Comparison of ENCODE assay signal across 19 cellular contexts in the genomic region with DNA sequence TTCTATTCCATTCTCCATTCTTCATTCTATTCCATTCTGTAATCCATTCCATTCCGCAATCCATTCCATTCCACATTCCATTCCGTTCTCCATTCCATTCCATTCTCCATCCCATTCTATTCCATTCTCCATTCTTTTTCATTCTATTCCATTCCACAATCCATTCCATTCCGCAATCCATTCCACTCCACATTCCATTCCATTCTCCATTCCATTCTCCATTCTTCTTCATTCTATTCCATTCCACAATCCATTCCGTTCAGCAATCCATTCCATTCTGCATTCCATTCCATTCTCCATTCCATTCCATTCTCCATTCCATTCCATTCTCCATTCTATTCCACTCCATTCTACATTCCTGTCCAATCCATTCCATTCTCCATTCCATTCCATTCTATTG.
DNase-seq lines count a peak whose midpoint lies in the region; FAIRE-seq and TF ChIP-seq lines count a peak whose summit lies in the region.
"Had no signal": no experiment of that assay in that cellular context is flagged by ENCODE, and none has a peak within 500 bp of the region (broad histone marks: within the 10 kb centered on the region; RNA-seq: fewer than 3 reads in every experiment).

No MANE protein-coding gene starts in this region.

- H3K79me2 ChIP-seq in H1 (ENCODE audit: control insufficient read depth in 1 of 2, insufficient read depth in 2 of 2, low read length in 2 of 2), result no peaks in the 10 kb centered on the region

- no peak overlapping the region for H2AFZ ChIP-seq in H1 (ENCODE audit: low read length)

- no peak overlapping the region for H3K23ac ChIP-seq in H1 (ENCODE audit: insufficient read length)

- no peak overlapping the region for H2BK5ac ChIP-seq in H1 (ENCODE audit: low read depth, low read length)

- H3K4me3 ChIP-seq in H1 (ENCODE audit: extremely low read depth in 1 of 4, insufficient read depth in 2 of 4, low read depth in 3 of 4, low read length in 4 of 4), result no peak overlapping the region
- H3K4me3 ChIP-seq: BLaER1 treated with 17β-estradiol and CSF1 and Interleukin-3, amounts not matched to agents 10 nM and 100 nM had no signal

- no peak overlapping the region; the same call in 1 of the 2 replicates for H2BK12ac ChIP-seq in H1 (ENCODE audit: low read depth, low read length)

- H4K91ac ChIP-seq in H1 (replicated peaks; ENCODE audit: insufficient read length, low read length), result no peak overlapping the region

- H3K27ac ChIP-seq in H1 (ENCODE audit: low read depth, low read length), result no peak overlapping the region
- H3K27ac ChIP-seq: 22Rv1; BLaER1 treated with 17β-estradiol and CSF1 and Interleukin-3, amounts not matched to agents 10 nM and 100 nM had no signal

- H3K27me3 ChIP-seq in H1 (replicated peaks in 1 of 4; ENCODE audit: control insufficient read depth in 3 of 4, extremely low read depth in 1 of 4, insufficient read depth in 3 of 4, low read length in 3 of 4), result no peaks in the 10 kb centered on the region
- H3K27me3 ChIP-seq: BLaER1 treated with 17β-estradiol and CSF1 and Interleukin-3, amounts not matched to agents 10 nM and 100 nM had no signal

- POLR2A ChIA-PET in H1 (lab: Charles Lee; ENCODE audit: partially characterized antibody), result no interaction called here

- H3K23me2 ChIP-seq in H1 (ENCODE audit: low read depth, low read length), result peaks cover 77% of the 10 kb centered on the region; the same call in 1 of the 2 replicates

- TF ChIP-seq RAD21 in Ishikawa (IDR thresholded peaks at IDR 0.05; ENCODE audit: low read depth) (no peak), H1 (IDR thresholded peaks at IDR 0.05 in 1 of 2, conservative IDR thresholded peaks at IDR 0.05 in 1 of 2; ENCODE audit: low read depth in 2 of 2, low read length in 2 of 2) (no peak)

- no peaks in the 10 kb centered on the region; a peak in 1 of 8 replicates for H3K36me3 ChIP-seq in H1 (ENCODE audit: control insufficient read depth in 2 of 4, insufficient read depth in 4 of 4, low read length in 3 of 4)

- no peaks in the 10 kb centered on the region for H4K20me1 ChIP-seq in H1 (replicated peaks in 1 of 2; ENCODE audit: control insufficient read depth in 1 of 2, insufficient read depth in 2 of 2, low read length in 2 of 2)
- H4K20me1 ChIP-seq: BLaER1 treated with 17β-estradiol and CSF1 and Interleukin-3, amounts not matched to agents 10 nM and 100 nM had no signal

- H3K9me3 ChIP-seq in H1 (ENCODE audit: insufficient read depth in 2 of 2, low read depth in 1 of 2, low read length in 1 of 2), result peaks cover 0 to 86% of the 10 kb centered on the region in 2 experiments; a peak in 2 of 4 replicates

- H4K8ac ChIP-seq in H1 (ENCODE audit: extremely low read depth, insufficient read depth, low read length), result no peak overlapping the region

- no peak overlapping the region for H2BK15ac ChIP-seq in H1 (ENCODE audit: low read length)

- H2BK120ac ChIP-seq in H1 (replicated peaks; ENCODE audit: low read depth, low read length), result no peak overlapping the region

- H4K5ac ChIP-seq in H1 (ENCODE audit: insufficient read length, low read depth, low read length), result no peak overlapping the region

- CTCF ChIA-PET in H1 (lab: Charles Lee; ENCODE audit: partially characterized antibody), result no interaction called here

- H2BK20ac ChIP-seq in H1 (ENCODE audit: low read length), result no peak overlapping the region

- DNase-seq in DMS53 (lab: John Stamatoyannopoulos, UW), result peak; percentile 25
- no peak for DNase-seq in DMS53 treated with DMSO at 0.1 percent for 48 hours (lab: John Stamatoyannopoulos, UW; ENCODE audit: unreplicated experiment)
- DNase-seq in H1 (ENCODE audit: low read depth in 1 of 2, low spot score in 2 of 2), result no peak
- DNase-seq in 8988T, result no peak
- no peak for DNase-seq in COLO668 (lab: John Stamatoyannopoulos, UW; ENCODE audit: unreplicated experiment)
- DNase-seq in retina, result no peak
- DNase-seq: CD8-positive, alpha-beta T cell; COR-L47; DMS 273 treated with DMSO at 0.1 percent for 48 hours; DMS79; GDM1; GOT3; H9; KBM-7 had no signal

- no peak for TF ChIP-seq CTCF in H1 (IDR thresholded peaks at IDR 0.05; ENCODE audit: control extremely low read depth in 1 of 3, insufficient read depth in 1 of 3, low read depth in 1 of 3, low read length in 3 of 3)

- TF ChIP-seq POLR2A in H1 (IDR thresholded peaks at IDR 0.05; ENCODE audit: control extremely low read depth in 1 of 2, low read depth in 2 of 2, low read length in 2 of 2), result no peak

- FAIRE-seq in H1 (lab: Jason Lieb, UNC), result no peak
- FAIRE-seq: GM12892, GM18507 had no signal

- TF ChIP-seq EP300 in Ishikawa (IDR thresholded peaks at IDR 0.05; ENCODE audit: borderline replicate concordance) (no peak), H1 (IDR thresholded peaks at IDR 0.05; ENCODE audit: borderline replicate concordance in 1 of 2, low read depth in 2 of 2, low read length in 2 of 2) (no peak)

- H3K9ac ChIP-seq in H1 (replicated peaks in 1 of 4; ENCODE audit: extremely low read depth in 1 of 4, low read depth in 3 of 4, low read length in 3 of 4), result no peak overlapping the region
- H3K9ac ChIP-seq: BLaER1 treated with 17β-estradiol and CSF1 and Interleukin-3, amounts not matched to agents 10 nM and 100 nM had no signal

- H3K56ac ChIP-seq in H1 (replicated peaks; ENCODE audit: insufficient read length, low read depth, low read length), result no peak overlapping the region

- no peak overlapping the region for H3K4me2 ChIP-seq in H1 (ENCODE audit: insufficient read depth in 1 of 2, low read depth in 2 of 2, low read length in 2 of 2)
- H3K4me2 ChIP-seq: BLaER1 treated with 17β-estradiol and CSF1 and Interleukin-3, amounts not matched to agents 10 nM and 100 nM had no signal

- no peaks in the 10 kb centered on the region for H3K79me1 ChIP-seq in H1 (ENCODE audit: low read depth, low read length)

- no peak overlapping the region for H3K4ac ChIP-seq in H1 (replicated peaks; ENCODE audit: insufficient read length, low read depth, low read length)

- H3K14ac ChIP-seq in H1 (ENCODE audit: insufficient read length), result no peak overlapping the region

- H3K4me1 ChIP-seq in H1 (replicated peaks in 1 of 4; ENCODE audit: control insufficient read depth in 3 of 4, insufficient read depth in 4 of 4, low read length in 3 of 4), result no peaks in the 10 kb centered on the region
- H3K4me1 ChIP-seq: BLaER1 treated with 17β-estradiol and CSF1 and Interleukin-3, amounts not matched to agents 10 nM and 100 nM had no signal

- 96% methylated on average over 4 of the region's 4 CpGs for WGBS in H1 (ENCODE audit: extremely low coverage in 1 of 2, insufficient coverage in 1 of 2, insufficient read length in 1 of 2, insufficient replicate concordance in 2 of 2, low coverage in 1 of 2, low lambda C conversion rate in 2 of 2, missing lambda C conversion rate in 1 of 2), 2 experiments

- H2AK5ac ChIP-seq in H1 (ENCODE audit: low read depth, low read length), result no peak overlapping the region; the same call in 1 of the 2 replicates

- H3K18ac ChIP-seq in H1 (ENCODE audit: extremely low read depth, low read length), result no peak overlapping the region

TF ChIP-seq in Ishikawa, 13 proteins besides CTCF, POLR2A, EP300 and RAD21:
- no peak for TF ChIP-seq FOXM1 (IDR thresholded peaks at IDR 0.05; ENCODE audit: borderline replicate concordance, low read depth)
- peak; percentile 30; the same call in 1 of the 2 replicates for TF ChIP-seq TEAD4 (IDR thresholded peaks at IDR 0.05)
- TF ChIP-seq NFIC (IDR thresholded peaks at IDR 0.05), result no peak
- no peak for TF ChIP-seq ZBTB7A (IDR thresholded peaks at IDR 0.05; ENCODE audit: low read depth)
- TF ChIP-seq YY1 (IDR thresholded peaks at IDR 0.05; ENCODE audit: low read depth), result no peak

TF ChIP-seq in H1, 55 proteins besides CTCF, POLR2A, EP300 and RAD21:
- TF ChIP-seq PHF8 (conservative IDR thresholded peaks at IDR 0.05; ENCODE audit: low read depth, low read length), result no peak
- no peak for TF ChIP-seq SIRT6 (IDR thresholded peaks at IDR 0.05; ENCODE audit: low read length)
- no peak for TF ChIP-seq RNF2 (IDR thresholded peaks at IDR 0.05; ENCODE audit: borderline replicate concordance, low read depth, low read length, missing control alignments, poor library complexity, severe bottlenecking)
- TF ChIP-seq SIN3A (conservative IDR thresholded peaks at IDR 0.05 in 1 of 2, IDR thresholded peaks at IDR 0.05 in 1 of 2; ENCODE audit: low read depth in 1 of 2, low read length in 2 of 2), result no peak
- TF ChIP-seq TEAD4 (IDR thresholded peaks at IDR 0.05; ENCODE audit: low read depth, low read length), result peak; percentile 57; the same call in 1 of the 2 replicates
- no peak for TF ChIP-seq CHD1 (IDR thresholded peaks at IDR 0.05; ENCODE audit: low read depth, low read length)
- no peak for TF ChIP-seq BCL11A (IDR thresholded peaks at IDR 0.05; ENCODE audit: low read depth in 2 of 2, low read length in 2 of 2)
- peak; percentile 88 for TF ChIP-seq SP1 (IDR thresholded peaks at IDR 0.05; ENCODE audit: low read depth, low read length)
- TF ChIP-seq GABPA (IDR thresholded peaks at IDR 0.05; ENCODE audit: borderline replicate concordance, insufficient read depth, low read length), result no peak
- no peak for TF ChIP-seq SIX5 (IDR thresholded peaks at IDR 0.05; ENCODE audit: low read depth, low read length)
- TF ChIP-seq, protein P1, sequence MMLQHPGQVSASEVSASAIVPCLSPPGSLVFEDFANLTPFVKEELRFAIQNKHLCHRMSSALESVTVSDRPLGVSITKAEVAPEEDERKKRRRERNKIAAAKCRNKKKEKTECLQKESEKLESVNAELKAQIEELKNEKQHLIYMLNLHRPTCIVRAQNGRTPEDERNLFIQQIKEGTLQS (IDR thresholded peaks at IDR 0.05; ENCODE audit: insufficient read depth, low read depth, low read length), result no peak
